1 cellular context compared by ENCODE assay signal in genomic region chr5:6900828-6901227, GRCh38.
A peak's percentile ranks its signal among the peaks of the same experiment; 100 is the strongest.
TF ChIP-seq lines count a peak whose summit lies in the region.

No MANE protein-coding gene starts in this region.

TF ChIP-seq in HepG2, 621 proteins besides CTCF, POLR2A, EP300 and RAD21 (continued from another document and continues in another):
- TF ChIP-seq ZHX1 (CRISPR knock-in tag; IDR thresholded peaks at IDR 0.05; ENCODE audit: low read depth) (0 out of 2 replicates have a peak, but pooled peaks have one; percentile 40), ASH2L (IDR thresholded peaks at IDR 0.05; ENCODE audit: insufficient read length, low read depth, low read length) (peak; percentile 45), FOXO1 (CRISPR knock-in tag; IDR thresholded peaks at IDR 0.05) (peak; percentile 36; the same call in 1 of the 2 replicates), FOXP1 (IDR thresholded peaks at IDR 0.05) (no peak), FOXP1 (CRISPR knock-in tag; IDR thresholded peaks at IDR 0.05) (peak; percentile 51), ZHX2 (IDR thresholded peaks at IDR 0.05; ENCODE audit: low read depth) (0 out of 2 replicates have a peak, but pooled peaks have one; percentile 28), ZHX2 (CRISPR knock-in tag; IDR thresholded peaks at IDR 0.05; ENCODE audit: borderline replicate concordance) (no peak), FOSL2 (CRISPR knock-in tag; IDR thresholded peaks at IDR 0.05) (peak; percentile 69; the same call in 1 of the 2 replicates), NCOR1 (IDR thresholded peaks at IDR 0.05; ENCODE audit: borderline replicate concordance, low read length) (peak; percentile 58; the same call in 1 of the 2 replicates), ZNF768 (CRISPR knock-in tag; IDR thresholded peaks at IDR 0.05) (peak; percentile 20; the same call in 1 of the 2 replicates), ZNF772 (CRISPR knock-in tag; IDR thresholded peaks at IDR 0.05) (0 out of 2 replicates have a peak, but pooled peaks have one; percentile 52), NCOA2 (CRISPR knock-in tag; IDR thresholded peaks at IDR 0.05) (peak; percentile 84), SOX5 (CRISPR knock-in tag; IDR thresholded peaks at IDR 0.05; ENCODE audit: borderline replicate concordance) (peak; percentile 96), GABPA (IDR thresholded peaks at IDR 0.05; ENCODE audit: low read depth, low read length) (no peak), GABPA (CRISPR knock-in tag; IDR thresholded peaks at IDR 0.05; ENCODE audit: low read depth) (peak; percentile 54), NFIC (IDR thresholded peaks at IDR 0.05; ENCODE audit: low read length) (peak; percentile 70; the same call in 1 of the 2 replicates), SALL1 (CRISPR knock-in tag; IDR thresholded peaks at IDR 0.05) (peak; percentile 79), ZKSCAN8 (CRISPR knock-in tag; IDR thresholded peaks at IDR 0.05; ENCODE audit: borderline replicate concordance) (0 out of 2 replicates have a peak, but pooled peaks have one; percentile 32), ZNF503 (CRISPR knock-in tag; IDR thresholded peaks at IDR 0.05) (peak; percentile 85; the same call in 1 of the 2 replicates), RNF2 (conservative IDR thresholded peaks at IDR 0.05; ENCODE audit: low read depth) (0 out of 2 replicates have a peak, but pooled peaks have one; percentile 39), ARID5B (CRISPR knock-in tag; IDR thresholded peaks at IDR 0.05) (peak; percentile 87)
- TF ChIP-seq, protein P1, sequence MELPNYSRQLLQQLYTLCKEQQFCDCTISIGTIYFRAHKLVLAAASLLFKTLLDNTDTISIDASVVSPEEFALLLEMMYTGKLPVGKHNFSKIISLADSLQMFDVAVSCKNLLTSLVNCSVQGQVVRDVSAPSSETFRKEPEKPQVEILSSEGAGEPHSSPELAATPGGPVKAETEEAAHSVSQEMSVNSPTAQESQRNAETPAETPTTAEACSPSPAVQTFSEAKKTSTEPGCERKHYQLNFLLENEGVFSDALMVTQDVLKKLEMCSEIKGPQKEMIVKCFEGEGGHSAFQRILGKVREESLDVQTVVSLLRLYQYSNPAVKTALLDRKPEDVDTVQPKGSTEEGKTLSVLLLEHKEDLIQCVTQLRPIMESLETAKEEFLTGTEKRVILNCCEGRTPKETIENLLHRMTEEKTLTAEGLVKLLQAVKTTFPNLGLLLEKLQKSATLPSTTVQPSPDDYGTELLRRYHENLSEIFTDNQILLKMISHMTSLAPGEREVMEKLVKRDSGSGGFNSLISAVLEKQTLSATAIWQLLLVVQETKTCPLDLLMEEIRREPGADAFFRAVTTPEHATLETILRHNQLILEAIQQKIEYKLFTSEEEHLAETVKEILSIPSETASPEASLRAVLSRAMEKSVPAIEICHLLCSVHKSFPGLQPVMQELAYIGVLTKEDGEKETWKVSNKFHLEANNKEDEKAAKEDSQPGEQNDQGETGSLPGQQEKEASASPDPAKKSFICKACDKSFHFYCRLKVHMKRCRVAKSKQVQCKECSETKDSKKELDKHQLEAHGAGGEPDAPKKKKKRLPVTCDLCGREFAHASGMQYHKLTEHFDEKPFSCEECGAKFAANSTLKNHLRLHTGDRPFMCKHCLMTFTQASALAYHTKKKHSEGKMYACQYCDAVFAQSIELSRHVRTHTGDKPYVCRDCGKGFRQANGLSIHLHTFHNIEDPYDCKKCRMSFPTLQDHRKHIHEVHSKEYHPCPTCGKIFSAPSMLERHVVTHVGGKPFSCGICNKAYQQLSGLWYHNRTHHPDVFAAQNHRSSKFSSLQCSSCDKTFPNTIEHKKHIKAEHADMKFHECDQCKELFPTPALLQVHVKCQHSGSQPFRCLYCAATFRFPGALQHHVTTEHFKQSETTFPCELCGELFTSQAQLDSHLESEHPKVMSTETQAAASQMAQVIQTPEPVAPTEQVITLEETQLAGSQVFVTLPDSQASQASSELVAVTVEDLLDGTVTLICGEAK (IDR thresholded peaks at IDR 0.05), result no peak
- TF ChIP-seq, protein P1 (CRISPR knock-in tag; IDR thresholded peaks at IDR 0.05), result no peak
- TF ChIP-seq, protein P2, sequence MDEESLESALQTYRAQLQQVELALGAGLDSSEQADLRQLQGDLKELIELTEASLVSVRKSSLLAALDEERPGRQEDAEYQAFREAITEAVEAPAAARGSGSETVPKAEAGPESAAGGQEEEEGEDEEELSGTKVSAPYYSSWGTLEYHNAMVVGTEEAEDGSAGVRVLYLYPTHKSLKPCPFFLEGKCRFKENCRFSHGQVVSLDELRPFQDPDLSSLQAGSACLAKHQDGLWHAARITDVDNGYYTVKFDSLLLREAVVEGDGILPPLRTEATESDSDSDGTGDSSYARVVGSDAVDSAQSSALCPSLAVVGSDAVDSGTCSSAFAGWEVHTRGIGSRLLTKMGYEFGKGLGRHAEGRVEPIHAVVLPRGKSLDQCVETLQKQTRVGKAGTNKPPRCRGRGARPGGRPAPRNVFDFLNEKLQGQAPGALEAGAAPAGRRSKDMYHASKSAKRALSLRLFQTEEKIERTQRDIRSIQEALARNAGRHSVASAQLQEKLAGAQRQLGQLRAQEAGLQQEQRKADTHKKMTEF (CRISPR knock-in tag; IDR thresholded peaks at IDR 0.05), result peak; percentile 86
